ENCODE assay signal across 8 cellular contexts in the genomic region with DNA sequence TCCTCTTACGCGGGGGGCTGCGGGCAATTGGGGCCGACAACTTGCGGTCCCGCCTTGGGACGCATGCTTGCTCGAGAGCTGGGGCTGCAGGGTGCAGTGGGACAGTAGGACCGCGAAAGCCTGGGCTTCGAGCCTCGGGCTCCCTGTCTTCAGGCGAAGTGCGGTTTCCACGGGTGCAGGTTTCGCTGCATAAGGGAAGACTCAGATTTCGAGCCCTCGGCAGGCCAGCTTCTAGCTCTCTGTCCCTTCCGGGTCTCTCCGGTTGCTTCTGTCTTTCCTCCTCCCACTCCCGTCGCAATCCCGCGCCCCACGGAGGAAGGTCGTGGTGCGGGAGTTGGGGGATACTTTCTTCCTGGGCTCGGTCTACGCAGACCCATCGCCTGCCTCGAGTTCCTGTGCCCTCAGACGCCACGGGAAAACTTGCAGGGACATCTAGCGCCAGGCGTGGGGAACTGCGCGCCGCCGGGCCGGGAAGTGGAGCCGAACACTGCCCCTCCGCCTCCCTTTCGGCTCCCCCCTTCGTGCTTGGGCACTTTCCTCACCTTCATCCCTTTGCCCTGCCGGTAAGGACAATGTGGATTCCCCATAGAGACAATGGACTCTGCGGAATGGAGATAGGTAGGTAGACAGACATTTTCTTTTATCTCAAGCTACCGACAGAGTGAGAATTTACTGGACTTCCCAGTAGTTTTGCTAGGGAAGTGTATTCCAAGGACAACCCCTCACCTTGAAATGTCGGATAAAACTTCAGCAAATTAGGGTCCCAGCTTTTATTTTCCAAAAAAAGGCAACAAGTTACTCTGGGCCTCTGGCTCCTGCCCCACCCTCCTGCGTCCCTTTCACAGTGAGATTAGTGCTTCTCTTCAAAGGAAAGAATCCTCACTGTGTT. TPM values are rescaled to one million over a fixed set of nuclear protein-coding genes. Genes with fewer than 3 reads are reported as not detected.
DNase-seq lines count a peak whose midpoint lies in the region; ATAC-seq and TF ChIP-seq lines count a peak whose summit lies in the region.

No MANE protein-coding gene starts in this region.

- TF ChIP-seq CTCF in HFF-Myc (IDR thresholded peaks at IDR 0.05; ENCODE audit: low read depth, low read length, missing control alignments) (peak; percentile 68), left lung (IDR thresholded peaks at IDR 0.05) (peak; percentile 54 to 73), stomach (IDR thresholded peaks at IDR 0.05) (peak in 5 of 7 experiments; percentile 35 to 73 (median 62))

- WGBS in stomach, 5 donors: 4 to 8% (median 6%) methylated on average over 34 to 49 of the region's 49 CpGs

- H3K9me3 ChIP-seq in left lung (no peaks in the 10 kb centered on the region), stomach (peaks cover 0 to 28% (median 6%) of the 10 kb centered on the region in 4 donors)

- intact Hi-C loops in left lung (cut with DNase I): loop anchor here in 1 of 2 donors (10.0 kb wide), 1 partner anchor 723 kb away; no protein-coding TSS in a partner anchor
- intact Hi-C loops in stomach (cut with DNase I; ENCODE audit: low total_unique reads): no loop called here

- H3K4me1 ChIP-seq in left lung (peaks cover 0 to 28% of the 10 kb centered on the region in 2 donors), stomach (peaks cover 19 to 58% (median 45%) of the 10 kb centered on the region in 4 donors)

- no peaks in the 10 kb centered on the region for H3K36me3 ChIP-seq in left lung
- H3K36me3 ChIP-seq in stomach: no peaks in the 10 kb centered on the region

- DNase-seq in DMS79 treated with DMSO at 0.1 percent for 48 hours (lab: John Stamatoyannopoulos, UW) (peak; percentile 84), HFF-Myc (ENCODE audit: extremely low read depth, low read depth) (no peak), NOMO-1 (lab: John Stamatoyannopoulos, UW; ENCODE audit: unreplicated experiment in 2 of 2) (peak; percentile 38 to 57), cerebellum (ENCODE audit: low spot score) (peak; percentile 25), left lung (peak in 1 of 2 donors; percentile 85), stomach (peak; percentile 54), RKO (ENCODE audit: low spot score) (no peak), NCI-H187 treated with DMSO at 0.1 percent for 48 hours (lab: John Stamatoyannopoulos, UW) (no peak)

- H3K27ac ChIP-seq in left lung (no peak overlapping the region), stomach (no peak overlapping the region)

- TF ChIP-seq POLR2A in stomach (IDR thresholded peaks at IDR 0.05): no peak

- H3K27me3 ChIP-seq in left lung (peaks cover 99 to 100% of the 10 kb centered on the region in 2 donors), stomach (peaks cover 52 to 100% (median 100%) of the 10 kb centered on the region in 3 donors)

- peak overlapping the region; percentile 20; the same call in 1 of the 2 replicates for H3K4me3 ChIP-seq in HFF-Myc (replicated peaks; ENCODE audit: low read depth, low read length)
- no peak overlapping the region for H3K4me3 ChIP-seq in left lung
- peak overlapping the region; percentile 12 to 50 (median 19) for H3K4me3 ChIP-seq in stomach

- no peak for TF ChIP-seq EP300 in stomach (IDR thresholded peaks at IDR 0.05)

- ATAC-seq in left lung: peak; percentile 88

RNA-seq across cellular contexts. Expression of a gene that starts 4.2 kb away (rescaled TPM):
- not detected for total RNA-seq in cerebellum
- total RNA-seq in left lung: not detected
- not detected for total RNA-seq in stomach
- polyA plus RNA-seq in stomach: not detected

RNA-seq across cellular contexts. Expression of a gene that starts 4.5 kb away (rescaled TPM):
- total RNA-seq in cerebellum: 0.73 TPM
- total RNA-seq in left lung: not detected
- total RNA-seq in stomach: not detected
- not detected for polyA plus RNA-seq in stomach

RNA-seq across cellular contexts. Expression of a gene that starts 11.3 kb away (rescaled TPM):
- total RNA-seq in cerebellum (not detected), left lung (not detected), stomach (not detected)
- not detected for polyA plus RNA-seq in stomach

RNA-seq across cellular contexts. Expression of a gene that starts 18.8 kb away (rescaled TPM):
- not detected for total RNA-seq in cerebellum
- not detected for total RNA-seq in left lung
- not detected for total RNA-seq in stomach
- polyA plus RNA-seq in stomach: not detected

RNA-seq across cellular contexts. Expression of a gene that starts 28.3 kb away (rescaled TPM):
- total RNA-seq in cerebellum (not detected), left lung (under 1 TPM in 1 of 2 donors, not detected in 1; 0.31 TPM), stomach (1 to 10 TPM in 1 of 5 donors, not detected in 4; 2.6 TPM)
- not detected for polyA plus RNA-seq in stomach

Comparison
In these comparisons a context has a peak if more than half of its experiments do, and no peak if none do; other contexts are left out.
1. DNase-seq: peak in DMS79 treated with DMSO at 0.1 percent for 48 hours (single experiment), NOMO-1 (2 of 2), cerebellum (single experiment) and stomach (single experiment); none in HFF-Myc (single experiment), RKO (single experiment) and NCI-H187 treated with DMSO at 0.1 percent for 48 hours (single experiment).
2. H3K4me3 ChIP-seq: peak in HFF-Myc (single experiment) and stomach (4 of 4); none in left lung (0 of 2).
3. Peak in every context shown above with its lines, with median percentiles within 50 percentile points of each other: CTCF ChIP-seq.